ENCODE assay signal across 28 cellular contexts in the genomic region with DNA sequence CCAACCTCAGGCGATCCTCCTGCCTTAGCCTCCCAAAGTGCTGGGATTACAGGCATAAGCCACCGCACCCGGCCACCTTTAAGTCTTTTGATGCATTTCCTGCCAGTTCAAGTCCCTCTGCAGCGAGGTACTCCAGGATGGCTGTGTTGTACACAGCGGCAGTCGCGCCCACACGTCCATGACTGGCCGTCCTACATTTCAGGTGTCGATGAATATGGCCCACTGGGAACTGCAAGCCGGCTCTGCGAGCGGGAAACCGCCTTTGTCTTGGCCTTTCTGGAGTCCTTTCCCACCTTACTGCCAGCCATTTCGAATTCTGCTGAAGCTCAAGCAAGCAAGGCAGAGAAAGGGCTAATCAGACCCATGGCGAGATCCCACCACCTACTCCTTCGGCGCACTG.
"Had no signal": no experiment of that assay in that cellular context is flagged by ENCODE, and none has a peak within 500 bp of the region (broad histone marks: within the 10 kb centered on the region; RNA-seq: fewer than 3 reads in every experiment).

No MANE protein-coding gene starts in this region.

- DNase-seq: natural killer cell; occipital lobe; ovary; psoas muscle; right cardiac atrium; sigmoid colon; small intestine; stimulated activated CD4-positive, alpha-beta T cell treated with anti-CD3 and anti-CD28 coated beads, Interleukin-15, amount 100 ng/mL, for 24 hours; stimulated activated CD4-positive, alpha-beta T cell treated with anti-CD3 and anti-CD28 coated beads, Interleukin-2, amount 100 ng/mL, for 24 hours; stimulated activated CD4-positive, alpha-beta T cell treated with anti-CD3 and anti-CD28 coated beads, Interleukin-2, amount 100 ng/mL, for 48 hours; stimulated activated CD4-positive, alpha-beta T cell treated with anti-CD3 and anti-CD28 coated beads, Interleukin-4, amount 100 ng/mL, for 24 hours; stimulated activated naive B cell treated with anti-CD40 and anti-IgM and Interleukin-4, amounts not matched to agents 10 μg/mL and 1 μg/mL and 100 μg/mL, for 72 hours; stimulated activated naive CD4-positive, alpha-beta T cell treated with Interleukin-2 at 50 U/mL for 16 hours; stomach; testis; transverse colon; upper lobe of right lung; uterus had no signal

- ATAC-seq: natural killer cell; right cardiac atrium; right lobe of liver; stimulated activated effector memory CD8-positive, alpha-beta T cell treated with anti-CD3 and anti-CD28 coated beads, Interleukin-12 subunit alpha, Interleukin-12 subunit beta, amount 100 ng/mL, for 72 hours; stimulated activated naive B cell treated with anti-CD40 and anti-IgM and Interleukin-4, amounts not matched to agents 10 μg/mL and 1 μg/mL and 100 μg/mL, for 72 hours; upper lobe of right lung had no signal

- H3K27me3 Mint-ChIP-seq: progenitor cell of endocrine pancreas; stimulated activated naive B cell treated with anti-CD40 and anti-IgM and Interleukin-4, amounts not matched to agents 10 μg/mL and 1 μg/mL and 100 μg/mL, for 72 hours; stimulated activated naive CD8-positive, alpha-beta T cell treated with anti-CD3 and anti-CD28 coated beads, Interleukin-15, Interleukin-2, amounts not matched to agents 100 ng/mL and 50 ng/mL, for 24 hours; type B pancreatic cell had no signal

- H3K9me3 ChIP-seq: ovary, psoas muscle, right lobe of liver, sigmoid colon, stomach, suprapubic skin, testis, tibial artery, transverse colon, upper lobe of right lung, uterus had no signal

- H3K4me3 ChIP-seq: neural progenitor cell, ovary, psoas muscle, right lobe of liver, sigmoid colon, stomach, suprapubic skin, testis, tibial artery, transverse colon, upper lobe of right lung, uterus had no signal

- H2AFZ ChIP-seq: neural progenitor cell, parathyroid adenoma had no signal

- H3K9ac ChIP-seq: neural progenitor cell, parathyroid adenoma had no signal

- H3K27ac Mint-ChIP-seq: nephron; neural progenitor cell; progenitor cell of endocrine pancreas; stimulated activated naive B cell treated with anti-CD40 and anti-IgM and Interleukin-4, amounts not matched to agents 10 μg/mL and 1 μg/mL and 100 μg/mL, for 72 hours; type B pancreatic cell had no signal

- H3K4me1 ChIP-seq: neural progenitor cell, parathyroid adenoma, uterus had no signal

- H3K36me3 ChIP-seq: neural progenitor cell, ovary, transverse colon, uterus had no signal

- H3K27me3 ChIP-seq: neural progenitor cell, ovary, right lobe of liver, sigmoid colon, stomach, suprapubic skin, testis, tibial artery, transverse colon, upper lobe of right lung, uterus had no signal

- H3K27ac ChIP-seq: neural progenitor cell, ovary, parathyroid adenoma, psoas muscle, right lobe of liver, sigmoid colon, stomach, suprapubic skin, testis, tibial artery, transverse colon, upper lobe of right lung, uterus had no signal

- H3K4me3 Mint-ChIP-seq: natural killer cell; nephron; neural progenitor cell; stimulated activated effector memory CD8-positive, alpha-beta T cell treated with anti-CD3 and anti-CD28 coated beads, Interleukin-12 subunit alpha, Interleukin-12 subunit beta, amount 100 ng/mL, for 72 hours; stimulated activated naive B cell treated with anti-CD40 and anti-IgM and Interleukin-4, amounts not matched to agents 10 μg/mL and 1 μg/mL and 100 μg/mL, for 72 hours; stimulated activated naive CD8-positive, alpha-beta T cell treated with anti-CD3 and anti-CD28 coated beads, Interleukin-15, Interleukin-2, amounts not matched to agents 100 ng/mL and 50 ng/mL, for 24 hours; type B pancreatic cell had no signal

- H3K4me2 ChIP-seq: neural progenitor cell had no signal

- H3K9me3 Mint-ChIP-seq: natural killer cell; nephron; neural progenitor cell; stimulated activated effector memory CD8-positive, alpha-beta T cell treated with anti-CD3 and anti-CD28 coated beads, Interleukin-12 subunit alpha, Interleukin-12 subunit beta, amount 100 ng/mL, for 72 hours; stimulated activated naive B cell treated with anti-CD40 and anti-IgM and Interleukin-4, amounts not matched to agents 10 μg/mL and 1 μg/mL and 100 μg/mL, for 72 hours; stimulated activated naive CD8-positive, alpha-beta T cell treated with anti-CD3 and anti-CD28 coated beads, Interleukin-15, Interleukin-2, amounts not matched to agents 100 ng/mL and 50 ng/mL, for 24 hours; type B pancreatic cell had no signal
